Comparison of ENCODE assay signal across 13 cellular contexts in genomic region chr7:6016653-6016966, GRCh38. TPM values are rescaled to one million over a fixed set of nuclear protein-coding genes. Genes with fewer than 3 reads are reported as not detected.
DNase-seq lines count a peak whose midpoint lies in the region; ATAC-seq, FAIRE-seq and TF ChIP-seq lines count a peak whose summit lies in the region.
"Had no signal": no experiment of that assay in that cellular context is flagged by ENCODE, and none has a peak within 500 bp of the region (broad histone marks: within the 10 kb centered on the region; RNA-seq: fewer than 3 reads in every experiment).

No MANE protein-coding gene starts in this region.

- H3K9ac ChIP-seq in GM12878 (ENCODE audit: control insufficient read depth, insufficient read depth, low read length), result no peak overlapping the region

- POLR2A ChIA-PET in CD8-positive, alpha-beta memory T cell (lab: Charles Lee), result no interaction called here
- POLR2A ChIA-PET in HEK293 (lab: Yijun Ruan, JAX) (interaction anchor here (0.6 kb wide), 1 partner anchor 334 kb away, joined by 3 read pairs; no protein-coding TSS in a partner anchor), GM12878 (lab: Charles Lee) (no interaction called here)

- H3K79me2 ChIP-seq in GM12878 (ENCODE audit: control insufficient read depth, insufficient read depth, low read length), result no peaks in the 10 kb centered on the region; the same call in none of the 2 replicates

- 72% methylated on average over 8 of the region's 8 CpGs for WGBS in GM12878 (ENCODE audit: insufficient coverage, insufficient replicate concordance, low lambda C conversion rate, missing lambda C conversion rate)
- 34 to 71% (median 37%) methylated on average over 8 of the region's 8 CpGs for WGBS in psoas muscle, 3 donors
- 92 to 93% methylated on average over 5 to 7 of the region's 8 CpGs for WGBS in gastroesophageal sphincter (ENCODE audit: low coverage in 1 of 2), 2 donors

- no TSS peak for BruUV-seq in GM12878 (replicated peaks; lab: Mats Ljungman, UMichigan)

- RAD21 ChIA-PET in GM12878 (lab: Charles Lee; ENCODE audit: unreplicated experiment), result no interaction called here

- in situ Hi-C loops in GM12878 (cut with MboI), result no loop called here

- SMC1A ChIA-PET in GM12878 (lab: Charles Lee; ENCODE audit: uncharacterized antibody, unreplicated experiment), result interaction anchor here (1.1 kb wide), 1 partner anchor 90 kb away, joined by 3 read pairs; no protein-coding TSS in a partner anchor

- ATAC-seq in GM12878 (no peak), psoas muscle (peak in 2 of 4 donors; percentile 87 to 89), HG03108 (IDR thresholded peaks at IDR 0.05; ENCODE audit: unreplicated experiment) (no peak), gastroesophageal sphincter (no peak), HG03439 (IDR thresholded peaks at IDR 0.05; ENCODE audit: unreplicated experiment) (no peak)

- H3K36me3 ChIP-seq in CD8-positive, alpha-beta memory T cell (ENCODE audit: insufficient read depth, low read length), result peaks cover 26% of the 10 kb centered on the region
- H3K36me3 ChIP-seq in HEK293 (ENCODE audit: control insufficient read depth in 2 of 2, insufficient read depth in 1 of 2, low read length in 2 of 2) (peaks cover 51 to 69% of the 10 kb centered on the region in 2 experiments), GM12878 (ENCODE audit: control insufficient read depth in 2 of 2, insufficient read depth in 2 of 2, low read length in 1 of 2) (peaks cover 6 to 7% of the 10 kb centered on the region in 2 experiments), psoas muscle (ENCODE audit: insufficient read depth in 1 of 2, low read depth in 1 of 2) (peaks cover 7 to 78% of the 10 kb centered on the region in 2 donors), gastroesophageal sphincter (peaks cover 0 to 72% of the 10 kb centered on the region in 2 donors)

- no peak for TF ChIP-seq CTCF in HEK293 (tag by site-specific recombination; IDR thresholded peaks at IDR 0.05)
- no peak for TF ChIP-seq CTCF in GM12878 (IDR thresholded peaks at IDR 0.05 in 2 of 3, conservative IDR thresholded peaks at IDR 0.05 in 1 of 3; ENCODE audit: control insufficient read depth in 2 of 3, extremely low read depth in 1 of 3, insufficient read depth in 1 of 3, low read depth in 3 of 3, low read length in 3 of 3)
- no peak for TF ChIP-seq CTCF in psoas muscle (IDR thresholded peaks at IDR 0.05)
- no peak for TF ChIP-seq CTCF in gastroesophageal sphincter (IDR thresholded peaks at IDR 0.05)

- CTCF ChIA-PET in CD8-positive, alpha-beta memory T cell (lab: Charles Lee), result no interaction called here
- CTCF ChIA-PET in HEK293 (lab: Yijun Ruan, JAX), result interaction anchor here (1.7 kb wide), 1 partner anchor 19 kb away, joined by 6 read pairs; no protein-coding TSS in a partner anchor
- CTCF ChIA-PET in GM12878 (lab: Yijun Ruan, JAX), result no interaction called here

- no peaks in the 10 kb centered on the region for H3K9me3 ChIP-seq in CD8-positive, alpha-beta memory T cell (ENCODE audit: low read length)
- no peaks in the 10 kb centered on the region for H3K9me3 ChIP-seq in HEK293 (ENCODE audit: control insufficient read depth, insufficient read depth, low read depth, low read length)
- H3K9me3 ChIP-seq in GM12878 (replicated peaks; ENCODE audit: control insufficient read depth, insufficient read depth, low read length), result 0 out of 3 replicates have a peak, but pooled peaks cover 2% of the 10 kb centered on the region
- no peaks in the 10 kb centered on the region for H3K9me3 ChIP-seq in psoas muscle
- no peaks in the 10 kb centered on the region for H3K9me3 ChIP-seq in gastroesophageal sphincter
- H3K9me3 ChIP-seq: suprapubic skin had no signal

- peaks cover 0 to 2% of the 10 kb centered on the region in 2 donors for H3K27me3 Mint-ChIP-seq in CD8-positive, alpha-beta memory T cell

- H3K4me1 Mint-ChIP-seq in CD8-positive, alpha-beta memory T cell, result peaks cover 10 to 23% (median 15%) of the 10 kb centered on the region in 3 donors

- H3K4me3 Mint-ChIP-seq in CD8-positive, alpha-beta memory T cell, result no peak overlapping the region

- H3K27ac Mint-ChIP-seq in CD8-positive, alpha-beta memory T cell, result peak overlapping the region in 1 of 8 donors; percentile 8

- no peak overlapping the region for H3K4me2 ChIP-seq in GM12878 (ENCODE audit: control insufficient read depth, insufficient read depth)

- intact Hi-C loops in GM12878 (cut with micrococcal nuclease; ENCODE audit: unreplicated experiment), result no loop called here
- intact Hi-C loops in psoas muscle (cut with DNase I), result loop anchor here in 1 of 2 donors (10.0 kb wide), 1 partner anchor 418 kb away; no protein-coding TSS in a partner anchor

- no peak for DNase-seq in CD8-positive, alpha-beta memory T cell
- no peak for DNase-seq in GM12878 (ENCODE audit: low read depth, low spot score)
- peak in 1 of 2 donors; percentile 26 for DNase-seq in psoas muscle
- DNase-seq: activated T-cell treated with anti-CD3 and anti-CD28 coated beads, Interleukin-2, amount 50 U/mL, for 48 hours; KBM-7; kidney glomerular epithelial cell; NCI-H774; SIG-M5 had no signal

- no peak overlapping the region for H3K4me3 ChIP-seq in CD8-positive, alpha-beta memory T cell (ENCODE audit: low read length)
- H3K4me3 ChIP-seq in HEK293 (ENCODE audit: low read depth, low read length) (no peak overlapping the region), GM12878 (no peak overlapping the region), psoas muscle (no peak overlapping the region), gastroesophageal sphincter (no peak overlapping the region)
- H3K4me3 ChIP-seq: suprapubic skin had no signal

- peaks cover 0 to 66% (median 2%) of the 10 kb centered on the region in 3 donors for H3K36me3 Mint-ChIP-seq in CD8-positive, alpha-beta memory T cell

- no peaks in the 10 kb centered on the region for H3K9me3 Mint-ChIP-seq in CD8-positive, alpha-beta memory T cell

- H3K27me3 ChIP-seq in CD8-positive, alpha-beta memory T cell (ENCODE audit: insufficient read depth, low read length, poor library complexity, severe bottlenecking), result no peaks in the 10 kb centered on the region
- H3K27me3 ChIP-seq in GM12878 (replicated peaks in 1 of 2; ENCODE audit: control insufficient read depth in 2 of 2, insufficient read depth in 2 of 2, low read length in 1 of 2) (no peaks in the 10 kb centered on the region), psoas muscle (ENCODE audit: insufficient read depth in 3 of 3, low read length in 2 of 3) (no peaks in the 10 kb centered on the region), gastroesophageal sphincter (no peaks in the 10 kb centered on the region)
- H3K27me3 ChIP-seq: suprapubic skin had no signal

- TF ChIP-seq POLR2A in GM12878 (IDR thresholded peaks at IDR 0.05; ENCODE audit: low read depth, low read length) (no peak), gastroesophageal sphincter (IDR thresholded peaks at IDR 0.05) (no peak)

- H2AFZ ChIP-seq in GM12878 (ENCODE audit: control insufficient read depth, low read depth, low read length), result no peak overlapping the region

- H4K20me1 ChIP-seq in GM12878 (ENCODE audit: control insufficient read depth, insufficient read depth), result no peaks in the 10 kb centered on the region

- no peak for TF ChIP-seq RAD21 in GM12878 (IDR thresholded peaks at IDR 0.05; ENCODE audit: insufficient read depth, low read depth, low read length)

- H3K27ac ChIP-seq in CD8-positive, alpha-beta memory T cell (ENCODE audit: low read depth, low read length), result peak overlapping the region; percentile 56
- peak overlapping the region; percentile 69 for H3K27ac ChIP-seq in HEK293 (ENCODE audit: extremely low read depth, low read depth, low read length)
- H3K27ac ChIP-seq in GM12878 (ENCODE audit: control insufficient read depth, insufficient read depth), result peak overlapping the region; percentile 60; the same call in 1 of the 2 replicates
- H3K27ac ChIP-seq in psoas muscle, result peak overlapping the region; percentile 91
- peak overlapping the region in 2 of 4 donors; percentile 60 to 61 for H3K27ac ChIP-seq in gastroesophageal sphincter
- H3K27ac ChIP-seq: suprapubic skin had no signal

- FAIRE-seq in GM12878 (lab: Jason Lieb, UNC), result no peak

- no peaks in the 10 kb centered on the region for H3K4me1 ChIP-seq in CD8-positive, alpha-beta memory T cell (ENCODE audit: insufficient read depth, low read length)
- H3K4me1 ChIP-seq in HEK293 (ENCODE audit: control insufficient read depth, insufficient read depth, low read length) (no peaks in the 10 kb centered on the region), GM12878 (ENCODE audit: control insufficient read depth, insufficient read depth, low read length) (peaks cover 12% of the 10 kb centered on the region), psoas muscle (peaks cover 57% of the 10 kb centered on the region), gastroesophageal sphincter (peaks cover 0 to 35% (median 0%) of the 10 kb centered on the region in 3 donors)

- TF ChIP-seq EP300 in GM12878 (IDR thresholded peaks at IDR 0.05; ENCODE audit: borderline replicate concordance in 1 of 2, control insufficient read depth in 1 of 2, low read depth in 2 of 2, low read length in 2 of 2), result no peak
- TF ChIP-seq EP300 in gastroesophageal sphincter (IDR thresholded peaks at IDR 0.05), result no peak

RNA-seq across cellular contexts. Expression of gene AIMP2, which starts 7.5 kb away (rescaled TPM):
- total RNA-seq in CD8-positive, alpha-beta memory T cell, result 10 to 100 TPM; 80.0 to 82.5 TPM
- 22.4 TPM for polyA plus RNA-seq in CD8-positive, alpha-beta memory T cell
- total RNA-seq in GM12878 (2013; cell fraction: nucleolus; rRNA removed), result 13.2 and 13.4 TPM in 2 replicates
- total RNA-seq in GM12878 (2014; rRNA removed) (82.3 and 94.3 TPM in 2 replicates), GM12878 (2014; rRNA removed; fragmentation: Illumina TruSeq; extraction: Trizol) (57.2 and 59.9 TPM in 2 replicates), GM12878 (2021) (61.0 and 61.8 TPM in 2 replicates), psoas muscle (100 to 1,000 TPM in 1 of 4 donors, 10 to 100 TPM in 3; 78.9 to 131 (median 91.8) TPM), gastroesophageal sphincter (10 to 100 TPM; 25.1 to 52.2 (median 38.1) TPM)
- polyA plus RNA-seq in GM12878 (2011; ENCODE audit: low read depth), result 19.8 TPM
- polyA plus RNA-seq in GM12878 (2011; rRNA removed) (40.2 and 52.9 TPM in 2 replicates), GM12878 (2014; fragmentation: Illumina TruSeq; extraction: Trizol) (29.5 and 46.7 TPM in 2 replicates), GM12878 (2014; fragmentation: Nextera tagmentation; extraction: Ambion mirVana) (10 to 100 TPM; 55.6 to 80.0 TPM), GM12878 (2014; rRNA removed) (91.7 and 95.0 TPM in 2 replicates), GM12878 (2016; fragmentation: Nextera tagmentation; extraction: Ambion mirVana) (100 to 1,000 TPM; 129 to 130 TPM), psoas muscle (100 to 1,000 TPM; 127 to 184 (median 155) TPM)
- polyA plus RNA-seq in GM12878 (2011; cell fraction: cytosol; rRNA removed), result 70.8 and 80.2 TPM in 2 replicates
- polyA plus RNA-seq in GM12878 (2011; cell fraction: nucleus; rRNA removed), result 26.7 and 41.8 TPM in 2 replicates
- polyA plus RNA-seq in GM12878 (2012), result 19.0 and 21.6 TPM in 2 replicates
- polyA minus RNA-seq in GM12878 (2011; rRNA and poly(A)+ RNA removed), result 33.1 and 43.8 TPM in 2 replicates
- polyA minus RNA-seq in GM12878 (2011; cell fraction: cytosol; rRNA and poly(A)+ RNA removed), result 17.5 and 27.4 TPM in 2 replicates
- polyA minus RNA-seq in GM12878 (2011; cell fraction: nucleus; rRNA and poly(A)+ RNA removed), result 11.0 and 23.6 TPM in 2 replicates

RNA-seq across cellular contexts. Expression of gene PMS2, which starts 7.8 kb away (rescaled TPM):
- 10 to 100 TPM; 22.6 to 26.0 TPM for total RNA-seq in CD8-positive, alpha-beta memory T cell
- 16.7 TPM for polyA plus RNA-seq in CD8-positive, alpha-beta memory T cell
- 52.9 and 53.1 TPM in 2 replicates for total RNA-seq in GM12878 (2013; cell fraction: nucleolus; rRNA removed)
- 19.6 and 22.9 TPM in 2 replicates for total RNA-seq in GM12878 (2014; rRNA removed)
- 25.4 and 25.5 TPM in 2 replicates for total RNA-seq in GM12878 (2014; rRNA removed; fragmentation: Illumina TruSeq; extraction: Trizol)
- total RNA-seq in GM12878 (2021), result 19.3 and 21.4 TPM in 2 replicates
- 6.8 TPM for polyA plus RNA-seq in GM12878 (2011; ENCODE audit: low read depth)
- 16.8 and 20.5 TPM in 2 replicates for polyA plus RNA-seq in GM12878 (2011; rRNA removed)
- polyA plus RNA-seq in GM12878 (2011; cell fraction: cytosol; rRNA removed), result 10.7 and 11.0 TPM in 2 replicates
- polyA plus RNA-seq in GM12878 (2011; cell fraction: nucleus; rRNA removed), result 9.7 and 11.8 TPM in 2 replicates
- 8.9 and 11.5 TPM in 2 replicates for polyA plus RNA-seq in GM12878 (2012)
- polyA plus RNA-seq in GM12878 (2014; fragmentation: Illumina TruSeq; extraction: Trizol), result 19.8 and 23.0 TPM in 2 replicates
- 1 to 10 TPM; 3.6 to 4.7 TPM for polyA plus RNA-seq in GM12878 (2014; fragmentation: Nextera tagmentation; extraction: Ambion mirVana)
- 13.2 and 14.0 TPM in 2 replicates for polyA plus RNA-seq in GM12878 (2014; rRNA removed)
- polyA plus RNA-seq in GM12878 (2016; fragmentation: Nextera tagmentation; extraction: Ambion mirVana), result 10 to 100 TPM; 17.9 to 18.0 TPM
- 19.5 and 20.5 TPM in 2 replicates for polyA minus RNA-seq in GM12878 (2011; rRNA and poly(A)+ RNA removed)
- polyA minus RNA-seq in GM12878 (2011; cell fraction: cytosol; rRNA and poly(A)+ RNA removed), result 5.2 and 13.9 TPM in 2 replicates
- 8.1 and 13.1 TPM in 2 replicates for polyA minus RNA-seq in GM12878 (2011; cell fraction: nucleus; rRNA and poly(A)+ RNA removed)
- 1 to 10 TPM; 3.7 to 7.5 (median 6.4) TPM for total RNA-seq in psoas muscle
- polyA plus RNA-seq in psoas muscle, result 10 to 100 TPM in 1 of 3 donors, 1 to 10 TPM in 2; 3.4 to 11.1 (median 4.4) TPM
- 10 to 100 TPM in 1 of 4 donors, 1 to 10 TPM in 3; 9.1 to 11.0 (median 9.5) TPM for total RNA-seq in gastroesophageal sphincter

RNA-seq across cellular contexts. Expression of gene ANKRD61, which starts 14.6 kb away (rescaled TPM):
- total RNA-seq in CD8-positive, alpha-beta memory T cell, result under 1 TPM in 1 of 2 experiments, not detected in 1; 0.24 TPM
- not detected for polyA plus RNA-seq in CD8-positive, alpha-beta memory T cell
- total RNA-seq in GM12878 (2013; cell fraction: nucleolus; rRNA removed), result 0.33 TPM in 1 of 2 replicates, not detected in the other
- total RNA-seq in GM12878 (2014; rRNA removed), result 0.11 and 0.16 TPM in 2 replicates
- 0.18 and 0.22 TPM in 2 replicates for total RNA-seq in GM12878 (2014; rRNA removed; fragmentation: Illumina TruSeq; extraction: Trizol)
- 0.18 TPM in 1 of 2 replicates, not detected in the other for total RNA-seq in GM12878 (2021)
- 0.52 TPM for polyA plus RNA-seq in GM12878 (2011; ENCODE audit: low read depth)
- 0.18 TPM in 1 of 2 replicates, not detected in the other for polyA plus RNA-seq in GM12878 (2011; rRNA removed)
- polyA plus RNA-seq in GM12878 (2011; cell fraction: cytosol; rRNA removed), result 0.13 and 0.18 TPM in 2 replicates
- polyA plus RNA-seq in GM12878 (2011; cell fraction: nucleus; rRNA removed), result 0.31 and 0.56 TPM in 2 replicates
- polyA plus RNA-seq in GM12878 (2012), result 0.49 and 0.87 TPM in 2 replicates
- polyA plus RNA-seq in GM12878 (2014; fragmentation: Illumina TruSeq; extraction: Trizol), result 0.34 and 0.35 TPM in 2 replicates
- under 1 TPM; 0.20 to 0.37 TPM for polyA plus RNA-seq in GM12878 (2014; fragmentation: Nextera tagmentation; extraction: Ambion mirVana)
- polyA plus RNA-seq in GM12878 (2014; rRNA removed), result 0.22 and 0.64 TPM in 2 replicates
- under 1 TPM; 0.51 to 0.57 TPM for polyA plus RNA-seq in GM12878 (2016; fragmentation: Nextera tagmentation; extraction: Ambion mirVana)
- polyA minus RNA-seq in GM12878 (2011; rRNA and poly(A)+ RNA removed), result 0.29 and 0.41 TPM in 2 replicates
- polyA minus RNA-seq in GM12878 (2011; cell fraction: cytosol; rRNA and poly(A)+ RNA removed), result not detected in 2 replicates
- polyA minus RNA-seq in GM12878 (2011; cell fraction: nucleus; rRNA and poly(A)+ RNA removed), result not detected in 2 replicates
- under 1 TPM; 0.20 to 0.77 (median 0.36) TPM for total RNA-seq in psoas muscle
- under 1 TPM in 2 of 3 donors, not detected in 1; 0.13 to 0.75 TPM for polyA plus RNA-seq in psoas muscle
- total RNA-seq in gastroesophageal sphincter, result under 1 TPM in 1 of 4 donors, not detected in 3; 0.27 TPM
- total RNA-seq: suprapubic skin had no signal

RNA-seq across cellular contexts. Expression of gene EIF2AK1, which starts 42.4 kb away (rescaled TPM):
- total RNA-seq in CD8-positive, alpha-beta memory T cell, result 100 to 1,000 TPM; 103 to 110 TPM
- 103 TPM for polyA plus RNA-seq in CD8-positive, alpha-beta memory T cell
- total RNA-seq in GM12878 (2013; cell fraction: nucleolus; rRNA removed), result 218 and 241 TPM in 2 replicates
- total RNA-seq in GM12878 (2014; rRNA removed) (120 and 141 TPM in 2 replicates), GM12878 (2014; rRNA removed; fragmentation: Illumina TruSeq; extraction: Trizol) (22.4 and 25.3 TPM in 2 replicates), GM12878 (2021) (92.9 and 96.9 TPM in 2 replicates), psoas muscle (10 to 100 TPM; 37.2 to 51.3 (median 44.2) TPM), gastroesophageal sphincter (100 to 1,000 TPM; 104 to 197 (median 116) TPM)
- polyA plus RNA-seq in GM12878 (2011; ENCODE audit: low read depth), result 42.4 TPM
- polyA plus RNA-seq in GM12878 (2011; rRNA removed) (80.4 and 90.9 TPM in 2 replicates), GM12878 (2014; fragmentation: Illumina TruSeq; extraction: Trizol) (74.5 and 89.8 TPM in 2 replicates), GM12878 (2014; fragmentation: Nextera tagmentation; extraction: Ambion mirVana) (10 to 100 TPM; 15.6 to 23.3 TPM), GM12878 (2014; rRNA removed) (143 and 169 TPM in 2 replicates), GM12878 (2016; fragmentation: Nextera tagmentation; extraction: Ambion mirVana) (100 to 1,000 TPM in 1 of 2 experiments, 10 to 100 TPM in 1; 97.6 to 116 TPM), psoas muscle (10 to 100 TPM; 20.0 to 47.5 (median 29.1) TPM)
- 56.2 and 81.2 TPM in 2 replicates for polyA plus RNA-seq in GM12878 (2011; cell fraction: cytosol; rRNA removed)
- 56.7 and 66.3 TPM in 2 replicates for polyA plus RNA-seq in GM12878 (2011; cell fraction: nucleus; rRNA removed)
- 53.7 and 55.7 TPM in 2 replicates for polyA plus RNA-seq in GM12878 (2012)
- 55.4 and 77.9 TPM in 2 replicates for polyA minus RNA-seq in GM12878 (2011; rRNA and poly(A)+ RNA removed)
- polyA minus RNA-seq in GM12878 (2011; cell fraction: cytosol; rRNA and poly(A)+ RNA removed), result 22.4 and 25.4 TPM in 2 replicates
- polyA minus RNA-seq in GM12878 (2011; cell fraction: nucleus; rRNA and poly(A)+ RNA removed), result 38.1 and 45.3 TPM in 2 replicates

RNA-seq across cellular contexts. Expression of gene RSPH10B, which starts 46.1 kb away (rescaled TPM):
- not detected for total RNA-seq in CD8-positive, alpha-beta memory T cell
- not detected for polyA plus RNA-seq in CD8-positive, alpha-beta memory T cell
- total RNA-seq in GM12878 (2013; cell fraction: nucleolus; rRNA removed), result 0.81 TPM in 1 of 2 replicates, not detected in the other
- 0.05 TPM in 1 of 2 replicates, not detected in the other for total RNA-seq in GM12878 (2014; rRNA removed)
- 0.23 TPM in 1 of 2 replicates, not detected in the other for total RNA-seq in GM12878 (2014; rRNA removed; fragmentation: Illumina TruSeq; extraction: Trizol)
- 0.35 TPM in 1 of 2 replicates, not detected in the other for total RNA-seq in GM12878 (2021)
- not detected for polyA plus RNA-seq in GM12878 (2011; ENCODE audit: low read depth)
- polyA plus RNA-seq in GM12878 (2011; rRNA removed), result 0.03 TPM in 1 of 2 replicates, not detected in the other
- polyA plus RNA-seq in GM12878 (2011; cell fraction: cytosol; rRNA removed), result not detected in 2 replicates
- 0.15 and 0.27 TPM in 2 replicates for polyA plus RNA-seq in GM12878 (2011; cell fraction: nucleus; rRNA removed)
- polyA plus RNA-seq in GM12878 (2012), result 0.08 TPM in 1 of 2 replicates, not detected in the other
- polyA plus RNA-seq in GM12878 (2014; fragmentation: Illumina TruSeq; extraction: Trizol), result not detected in 2 replicates
- polyA plus RNA-seq in GM12878 (2014; fragmentation: Nextera tagmentation; extraction: Ambion mirVana), result not detected
- polyA plus RNA-seq in GM12878 (2014; rRNA removed), result not detected in 2 replicates
- polyA plus RNA-seq in GM12878 (2016; fragmentation: Nextera tagmentation; extraction: Ambion mirVana), result not detected
- polyA minus RNA-seq in GM12878 (2011; rRNA and poly(A)+ RNA removed), result not detected in 2 replicates
- polyA minus RNA-seq in GM12878 (2011; cell fraction: cytosol; rRNA and poly(A)+ RNA removed), result not detected in 2 replicates
- polyA minus RNA-seq in GM12878 (2011; cell fraction: nucleus; rRNA and poly(A)+ RNA removed), result 0.96 TPM in 1 of 2 replicates, not detected in the other
- under 1 TPM in 2 of 4 donors, not detected in 2; 0.39 to 0.58 TPM for total RNA-seq in psoas muscle
- polyA plus RNA-seq in psoas muscle, result under 1 TPM; 0.06 to 0.60 (median 0.25) TPM
- total RNA-seq in gastroesophageal sphincter, result not detected
